In the genomic region with DNA sequence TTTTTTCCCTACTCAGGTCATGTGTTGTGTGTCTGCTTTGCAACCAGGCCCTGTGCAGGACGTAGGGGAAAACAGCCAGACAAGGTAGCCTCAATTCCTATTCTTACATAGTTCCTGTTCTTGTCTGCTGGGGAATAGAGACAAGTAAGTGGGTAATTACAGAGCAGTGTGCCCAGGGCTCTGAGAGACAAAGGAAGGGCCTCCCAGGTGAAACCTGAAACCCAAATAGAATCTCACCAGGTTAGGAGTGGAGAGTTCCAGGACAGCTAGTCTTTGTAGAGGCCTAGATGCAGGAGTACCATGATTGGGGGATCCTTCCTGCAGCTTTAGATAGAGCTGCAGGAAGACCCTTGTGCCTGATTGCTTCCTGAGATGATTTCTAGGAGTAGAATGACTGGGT, we compare ENCODE assay signal across 1 cellular context.
TF ChIP-seq lines count a peak whose summit lies in the region.

No MANE protein-coding gene starts in this region.

TF ChIP-seq in HepG2, 621 proteins besides CTCF, POLR2A, EP300 and RAD21:
- no peak for TF ChIP-seq TEAD2 (CRISPR knock-in tag; IDR thresholded peaks at IDR 0.05)
- TF ChIP-seq RBM22 (optimal IDR thresholded peaks at IDR 0.05; ENCODE audit: low read length) = peak; percentile 36
- TF ChIP-seq YY1 (IDR thresholded peaks at IDR 0.05; ENCODE audit: insufficient read depth, insufficient replicate concordance, low read depth, low read length) = no peak
- TF ChIP-seq, protein P1, sequence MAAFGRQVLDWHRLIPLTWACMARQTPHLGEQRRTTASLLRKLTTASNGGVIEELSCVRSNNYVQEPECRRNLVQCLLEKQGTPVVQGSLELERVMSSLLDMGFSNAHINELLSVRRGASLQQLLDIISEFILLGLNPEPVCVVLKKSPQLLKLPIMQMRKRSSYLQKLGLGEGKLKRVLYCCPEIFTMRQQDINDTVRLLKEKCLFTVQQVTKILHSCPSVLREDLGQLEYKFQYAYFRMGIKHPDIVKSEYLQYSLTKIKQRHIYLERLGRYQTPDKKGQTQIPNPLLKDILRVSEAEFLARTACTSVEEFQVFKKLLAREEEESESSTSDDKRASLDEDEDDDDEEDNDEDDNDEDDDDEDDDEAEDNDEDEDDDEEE (CRISPR knock-in tag; IDR thresholded peaks at IDR 0.05) = no peak
- no peak for TF ChIP-seq KMT2B (CRISPR knock-in tag; IDR thresholded peaks at IDR 0.05)
